1 cellular context compared by ENCODE assay signal in the genomic region with DNA sequence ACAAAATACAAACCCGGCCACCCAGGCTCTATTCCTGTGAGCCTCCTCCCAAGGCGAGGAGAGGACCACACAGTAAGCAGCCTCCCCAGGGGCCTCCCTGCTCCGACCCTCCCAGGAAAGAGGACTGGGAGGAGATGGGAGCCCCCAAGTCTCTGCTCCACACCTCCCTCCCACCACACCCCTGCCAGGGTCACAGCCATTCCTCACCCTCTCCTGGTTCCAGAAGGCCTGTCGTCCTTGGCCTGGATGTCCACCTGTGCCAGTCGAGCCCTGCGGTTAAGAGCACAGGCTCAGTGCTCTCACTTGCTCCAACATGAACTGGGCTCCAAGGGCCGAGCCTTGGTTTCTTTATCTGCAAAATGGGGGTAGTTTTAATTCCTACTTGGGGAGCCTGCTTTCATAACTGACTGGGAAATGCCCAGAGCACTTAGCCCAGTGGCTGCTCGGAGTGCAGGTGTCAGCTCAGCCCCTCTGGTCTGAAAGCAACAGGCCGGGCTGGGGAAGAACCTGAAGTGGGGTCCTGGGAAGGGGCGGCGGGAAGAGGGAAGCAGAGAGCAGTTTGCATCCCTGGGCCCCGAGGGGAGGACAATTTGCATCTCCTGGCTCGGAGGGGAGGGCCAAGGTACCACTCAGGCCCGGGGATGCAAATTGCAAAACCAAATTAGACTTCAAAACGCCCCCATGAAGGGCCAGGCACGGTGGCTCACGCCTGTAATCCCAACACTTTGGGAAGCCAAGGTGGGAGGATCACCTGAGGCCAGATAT.
TF ChIP-seq lines count a peak whose summit lies in the region.

No MANE protein-coding gene starts in this region.

TF ChIP-seq in GM23338, 12 proteins besides CTCF, POLR2A, EP300 and RAD21 (continued from another document):
- TF ChIP-seq, protein P1, sequence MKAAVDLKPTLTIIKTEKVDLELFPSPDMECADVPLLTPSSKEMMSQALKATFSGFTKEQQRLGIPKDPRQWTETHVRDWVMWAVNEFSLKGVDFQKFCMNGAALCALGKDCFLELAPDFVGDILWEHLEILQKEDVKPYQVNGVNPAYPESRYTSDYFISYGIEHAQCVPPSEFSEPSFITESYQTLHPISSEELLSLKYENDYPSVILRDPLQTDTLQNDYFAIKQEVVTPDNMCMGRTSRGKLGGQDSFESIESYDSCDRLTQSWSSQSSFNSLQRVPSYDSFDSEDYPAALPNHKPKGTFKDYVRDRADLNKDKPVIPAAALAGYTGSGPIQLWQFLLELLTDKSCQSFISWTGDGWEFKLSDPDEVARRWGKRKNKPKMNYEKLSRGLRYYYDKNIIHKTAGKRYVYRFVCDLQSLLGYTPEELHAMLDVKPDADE (IDR thresholded peaks at IDR 0.05): no peak
- TF ChIP-seq STAT1 (IDR thresholded peaks at IDR 0.05; ENCODE audit: unreplicated experiment) (no peak), CREB1 (CRISPR knock-in tag; IDR thresholded peaks at IDR 0.05; ENCODE audit: low read depth) (no peak), NANOG (IDR thresholded peaks at IDR 0.05; ENCODE audit: borderline replicate concordance) (no peak), ZNF331 (CRISPR knock-in tag; IDR thresholded peaks at IDR 0.05; ENCODE audit: low read depth) (no peak), EZH2 (IDR thresholded peaks at IDR 0.05; ENCODE audit: low read depth, unreplicated experiment) (no peak), POLR2AphosphoS5 (IDR thresholded peaks at IDR 0.05; ENCODE audit: low read depth) (no peak)
- TF ChIP-seq, protein P2, sequence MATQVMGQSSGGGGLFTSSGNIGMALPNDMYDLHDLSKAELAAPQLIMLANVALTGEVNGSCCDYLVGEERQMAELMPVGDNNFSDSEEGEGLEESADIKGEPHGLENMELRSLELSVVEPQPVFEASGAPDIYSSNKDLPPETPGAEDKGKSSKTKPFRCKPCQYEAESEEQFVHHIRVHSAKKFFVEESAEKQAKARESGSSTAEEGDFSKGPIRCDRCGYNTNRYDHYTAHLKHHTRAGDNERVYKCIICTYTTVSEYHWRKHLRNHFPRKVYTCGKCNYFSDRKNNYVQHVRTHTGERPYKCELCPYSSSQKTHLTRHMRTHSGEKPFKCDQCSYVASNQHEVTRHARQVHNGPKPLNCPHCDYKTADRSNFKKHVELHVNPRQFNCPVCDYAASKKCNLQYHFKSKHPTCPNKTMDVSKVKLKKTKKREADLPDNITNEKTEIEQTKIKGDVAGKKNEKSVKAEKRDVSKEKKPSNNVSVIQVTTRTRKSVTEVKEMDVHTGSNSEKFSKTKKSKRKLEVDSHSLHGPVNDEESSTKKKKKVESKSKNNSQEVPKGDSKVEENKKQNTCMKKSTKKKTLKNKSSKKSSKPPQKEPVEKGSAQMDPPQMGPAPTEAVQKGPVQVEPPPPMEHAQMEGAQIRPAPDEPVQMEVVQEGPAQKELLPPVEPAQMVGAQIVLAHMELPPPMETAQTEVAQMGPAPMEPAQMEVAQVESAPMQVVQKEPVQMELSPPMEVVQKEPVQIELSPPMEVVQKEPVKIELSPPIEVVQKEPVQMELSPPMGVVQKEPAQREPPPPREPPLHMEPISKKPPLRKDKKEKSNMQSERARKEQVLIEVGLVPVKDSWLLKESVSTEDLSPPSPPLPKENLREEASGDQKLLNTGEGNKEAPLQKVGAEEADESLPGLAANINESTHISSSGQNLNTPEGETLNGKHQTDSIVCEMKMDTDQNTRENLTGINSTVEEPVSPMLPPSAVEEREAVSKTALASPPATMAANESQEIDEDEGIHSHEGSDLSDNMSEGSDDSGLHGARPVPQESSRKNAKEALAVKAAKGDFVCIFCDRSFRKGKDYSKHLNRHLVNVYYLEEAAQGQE (IDR thresholded peaks at IDR 0.05; ENCODE audit: unreplicated experiment): no peak
